In genomic region chr17:42251115-42251514, GRCh38 we compare ENCODE assay signal across 9 cellular contexts.
A peak's percentile ranks its signal among the peaks of the same experiment; 100 is the strongest.
DNase-seq lines count a peak whose midpoint lies in the region; ATAC-seq and TF ChIP-seq lines count a peak whose summit lies in the region.
"Had no signal": no experiment of that assay in that cellular context is flagged by ENCODE, and none has a peak within 500 bp of the region (broad histone marks: within the 10 kb centered on the region; RNA-seq: fewer than 3 reads in every experiment).

No MANE protein-coding gene starts in this region.

- H3K27ac ChIP-seq in 22Rv1: no peak overlapping the region

- no peak for ATAC-seq in GM21390 (IDR thresholded peaks at IDR 0.05; ENCODE audit: unreplicated experiment)
- no peak for ATAC-seq in HG02970 (IDR thresholded peaks at IDR 0.05; ENCODE audit: low FRiP score, unreplicated experiment)

- H3K4me3 ChIP-seq in GM12864 (ENCODE audit: low read depth, low read length) (no peak overlapping the region), WI38 (ENCODE audit: low read depth, low read length) (no peak overlapping the region)

- TF ChIP-seq CTCF in 22Rv1 (IDR thresholded peaks at IDR 0.05) (peak; percentile 25; the same call in 1 of the 2 replicates), GM12864 (IDR thresholded peaks at IDR 0.05; ENCODE audit: low read depth, low read length, missing control alignments) (peak; percentile 7), WI38 (IDR thresholded peaks at IDR 0.05; ENCODE audit: low read depth, low read length) (0 out of 2 replicates have a peak, but pooled peaks have one; percentile 7)

- DNase-seq in GM12864 (ENCODE audit: low read depth) (no peak), foreskin melanocyte (peak; percentile 23), NCI-H2107 treated with DMSO at 0.1 percent for 48 hours (lab: John Stamatoyannopoulos, UW; ENCODE audit: unreplicated experiment) (no peak)
- no peak for DNase-seq in stimulated activated CD4-positive, alpha-beta T cell treated with anti-CD3 and anti-CD28 coated beads, Interleukin-15, amount 100 ng/mL, for 24 hours
- DNase-seq: NCI-H2081 treated with DMSO at 0.1 percent for 48 hours had no signal
